7 cellular contexts compared by ENCODE assay signal in genomic region chr19:21082011-21082975, GRCh38. TPM values are rescaled to one million over a fixed set of nuclear protein-coding genes. Genes with fewer than 3 reads are reported as not detected.
DNase-seq lines count a peak whose midpoint lies in the region; ATAC-seq and TF ChIP-seq lines count a peak whose summit lies in the region.

TSS of gene ZNF714 (plus strand) at chr19:21082203. CDS start at chr19:21098269, 16,066 bp downstream.

- peak within 1 kb of the TSS; percentile 98 for H3K4me3 Mint-ChIP-seq in chondrocyte (ENCODE audit: unreplicated experiment)

- peaks cover 6% of the 10 kb centered on the region for H3K36me3 Mint-ChIP-seq in chondrocyte (ENCODE audit: low read depth)

- TF ChIP-seq CTCF in chondrocyte (IDR thresholded peaks at IDR 0.05) = no peak

- DNase-seq in NCI-H2227 treated with DMSO at 0.1 percent for 48 hours (lab: John Stamatoyannopoulos, UW) (peak; percentile 73), chondrocyte (ENCODE audit: low spot score) (peak; percentile 94), kidney glomerular epithelial cell (lab: John Stamatoyannopoulos, UW) (peak; percentile 83)
- peak; percentile 79 for DNase-seq in activated CD4-positive, CD25-positive, alpha-beta regulatory T cell treated with anti-CD3 and anti-CD28 coated beads, Interleukin-2, amount 50 U/mL, for 72 hours
- DNase-seq in stimulated activated CD4-positive, alpha-beta T cell treated with anti-CD3 and anti-CD28 coated beads, Interleukin-1b, Interleukin-23, amount 100 ng/mL, for 1 hour (ENCODE audit: low read depth in 2 of 2) = peak; percentile 49 to 58

- peak within 1 kb of the TSS; percentile 99 for H3K27ac Mint-ChIP-seq in chondrocyte (ENCODE audit: unreplicated experiment)

- H3K27me3 Mint-ChIP-seq in chondrocyte (ENCODE audit: low read depth) = no peaks in the 10 kb centered on the region

- ATAC-seq in GM18520 (IDR thresholded peaks at IDR 0.05; ENCODE audit: unreplicated experiment) (peak; percentile 89), HG03064 (IDR thresholded peaks at IDR 0.05; ENCODE audit: low read depth, unreplicated experiment) (peak; percentile 96)

- peaks cover 2% of the 10 kb centered on the region for H3K9me3 Mint-ChIP-seq in chondrocyte (ENCODE audit: low read depth)

- peaks cover 28% of the 10 kb centered on the region for H3K4me1 Mint-ChIP-seq in chondrocyte (ENCODE audit: low read depth)

RNA-seq across cellular contexts. Expression of gene ZNF714, which starts in this region (rescaled TPM):
- total RNA-seq in chondrocyte = 5.0 to 10.3 TPM (median 5.2 TPM) in 3 replicates

Comparison
In these comparisons a context has a peak if more than half of its experiments do, and no peak if none do; other contexts are left out.
1. Peak in every context shown above with its lines: DNase-seq and ATAC-seq.